8 cellular contexts compared by ENCODE assay signal in genomic region chr3:28328188-28329151, GRCh38. TPM values are rescaled to one million over a fixed set of nuclear protein-coding genes. Genes with fewer than 3 reads are reported as not detected.
DNase-seq lines count a peak whose midpoint lies in the region; ATAC-seq, FAIRE-seq and TF ChIP-seq lines count a peak whose summit lies in the region.

No MANE protein-coding gene starts in this region.

- H3K4me3 Mint-ChIP-seq in H9 = no peak overlapping the region

- no peak overlapping the region for H3K56ac ChIP-seq in H9 (ENCODE audit: insufficient read length, low read depth, low read length)

- no peaks in the 10 kb centered on the region for H3K79me1 ChIP-seq in H9 (ENCODE audit: insufficient read depth, low read depth, low read length, poor library complexity, severe bottlenecking)

- H3K4me2 ChIP-seq in H9 (ENCODE audit: insufficient read depth, insufficient read length, low read length) = no peak overlapping the region

- no peak overlapping the region for H3K18ac ChIP-seq in H9 (ENCODE audit: insufficient read length, low read depth, low read length)

- ATAC-seq in GM21381 (IDR thresholded peaks at IDR 0.05; ENCODE audit: unreplicated experiment) (no peak), HG03159 (IDR thresholded peaks at IDR 0.05; ENCODE audit: unreplicated experiment) (no peak)

- no peak overlapping the region for H2BK20ac ChIP-seq in H9 (ENCODE audit: low read depth, low read length, poor library complexity, severe bottlenecking)

- peak; percentile 63 for FAIRE-seq in RCC 7860 (lab: Jason Lieb, UNC)

- no peaks in the 10 kb centered on the region for H3K9me3 Mint-ChIP-seq in H9

- DNase-seq in DMS114 treated with DMSO at 0.1 percent for 48 hours (lab: John Stamatoyannopoulos, UW; ENCODE audit: unreplicated experiment) (peak; percentile 10), H9 (no peak), RCC 7860 (ENCODE audit: low spot score) (peak; percentile 18), esophagus squamous epithelium (lab: John Stamatoyannopoulos, UW) (no peak), renal cortical epithelial cell (ENCODE audit: low read depth) (peak; percentile 43)
- no peak for DNase-seq in effector CD4-positive, alpha-beta T cell

- H3K27me3 ChIP-seq in H9 (ENCODE audit: insufficient read depth, low read length) (no peaks in the 10 kb centered on the region), esophagus squamous epithelium (no peaks in the 10 kb centered on the region)

- H3K27ac ChIP-seq in H9 (ENCODE audit: insufficient read length, low read depth, low read length) (no peak overlapping the region), esophagus squamous epithelium (no peak overlapping the region)

- no peak overlapping the region for H3K27ac Mint-ChIP-seq in H9

- no peak overlapping the region for H3K23ac ChIP-seq in H9 (ENCODE audit: insufficient read length, low read depth, low read length)

- H3K4me1 ChIP-seq in H9 (ENCODE audit: insufficient read depth, low read length) = no peaks in the 10 kb centered on the region
- H3K4me1 ChIP-seq in esophagus squamous epithelium = no peaks in the 10 kb centered on the region

- no peaks in the 10 kb centered on the region for H3K79me2 ChIP-seq in H9 (ENCODE audit: insufficient read depth, low read length)

- no peaks in the 10 kb centered on the region for H3K23me2 ChIP-seq in H9 (ENCODE audit: insufficient read length, low read depth, low read length, poor library complexity, severe bottlenecking)

- H3K9me3 ChIP-seq in H9 (ENCODE audit: control insufficient read depth, low read depth, low read length) = no peaks in the 10 kb centered on the region
- no peaks in the 10 kb centered on the region for H3K9me3 ChIP-seq in esophagus squamous epithelium

- WGBS in H9 (ENCODE audit: extremely low coverage, insufficient read length, low lambda C conversion rate) = no CpG with 5 or more reads among the region's 4 CpGs
- 71% methylated on average over 4 of the region's 4 CpGs for WGBS in esophagus squamous epithelium, 2 donors

- H4K91ac ChIP-seq in H9 (ENCODE audit: insufficient read length, low read depth, low read length) = no peak overlapping the region

- no peak for TF ChIP-seq POLR2A in esophagus squamous epithelium (IDR thresholded peaks at IDR 0.05)

- no peak overlapping the region for H3K14ac ChIP-seq in H9 (ENCODE audit: insufficient read depth, low read length)

- no peak overlapping the region for H3T11ph ChIP-seq in H9 (ENCODE audit: low read length)

- H2BK120ac ChIP-seq in H9 (ENCODE audit: low read depth, low read length, poor library complexity, severe bottlenecking) = no peak overlapping the region

- H3K36me3 ChIP-seq in esophagus squamous epithelium = peaks cover 0 to 74% (median 3%) of the 10 kb centered on the region in 3 donors

- H4K5ac ChIP-seq in H9 (ENCODE audit: insufficient read length, low read depth, low read length) = no peak overlapping the region

- no peak overlapping the region for H3K4me3 ChIP-seq in esophagus squamous epithelium

- no peak overlapping the region for H4K8ac ChIP-seq in H9 (replicated peaks; ENCODE audit: insufficient read length, low read depth, low read length)

- no peak overlapping the region for H2AFZ ChIP-seq in H9 (ENCODE audit: low read length)

- intact Hi-C loops in esophagus squamous epithelium (cut with DNase I) = loop anchor here (10.0 kb wide), 1 partner anchor 614 kb away; no protein-coding TSS in a partner anchor

- H2AK5ac ChIP-seq in H9 (ENCODE audit: insufficient read length, low read length) = no peak overlapping the region

- no peak overlapping the region for H3K9ac ChIP-seq in H9 (ENCODE audit: extremely low read depth, insufficient read length, low read length)

- no peak overlapping the region for H2BK5ac ChIP-seq in H9 (ENCODE audit: insufficient read length, low read length)

- H2BK15ac ChIP-seq in H9 (ENCODE audit: low read depth, low read length) = no peak overlapping the region

- peaks cover 0 to 25% (median 8%) of the 10 kb centered on the region in 3 experiments; a peak in 4 of 7 replicates for H3K36me3 Mint-ChIP-seq in H9 (ENCODE audit: insufficient read depth in 1 of 3, low read depth in 3 of 3)

- H3K4me1 Mint-ChIP-seq in H9 = no peaks in the 10 kb centered on the region; a peak in 1 of 4 replicates

- no peaks in the 10 kb centered on the region for H3K27me3 Mint-ChIP-seq in H9 (ENCODE audit: low read depth)

- H2BK12ac ChIP-seq in H9 (ENCODE audit: insufficient read length, low read depth, low read length) = no peak overlapping the region

- H3K4ac ChIP-seq in H9 (ENCODE audit: low read depth, low read length) = no peak overlapping the region

- peak; percentile 86 for TF ChIP-seq CTCF in H9 (conservative IDR thresholded peaks at IDR 0.05)
- peak; percentile 33 to 83 (median 66) for TF ChIP-seq CTCF in esophagus squamous epithelium (IDR thresholded peaks at IDR 0.05)

- H4K20me1 ChIP-seq in H9 (ENCODE audit: control insufficient read depth, insufficient read depth, insufficient read length) = no peaks in the 10 kb centered on the region

RNA-seq across cellular contexts. Expression of gene ZCWPW2, which starts 20.1 kb away (rescaled TPM):
- 0.31 and 0.35 TPM in 2 replicates for total RNA-seq in H9 (2021)
- total RNA-seq in esophagus squamous epithelium = 1 to 10 TPM in 1 of 4 donors, under 1 TPM in 3; 0.35 to 1.3 (median 0.74) TPM
- 0.70 and 0.87 TPM in 2 replicates for total RNA-seq in renal cortical epithelial cell

RNA-seq across cellular contexts. Expression of gene AZI2, which starts 20.2 kb away (rescaled TPM):
- total RNA-seq in H9 (2021) = 36.7 and 49.0 TPM in 2 replicates
- total RNA-seq in esophagus squamous epithelium = 100 to 1,000 TPM in 1 of 4 donors, 10 to 100 TPM in 3; 42.1 to 178 (median 54.8) TPM
- 41.0 and 114 TPM in 2 replicates for total RNA-seq in renal cortical epithelial cell

Comparison
In these comparisons a context has a peak if more than half of its experiments do, and no peak if none do; other contexts are left out.
1. DNase-seq: peak in DMS114 treated with DMSO at 0.1 percent for 48 hours (single experiment), RCC 7860 (single experiment) and renal cortical epithelial cell (single experiment); none in H9 (single experiment), esophagus squamous epithelium (single experiment) and effector CD4-positive, alpha-beta T cell (single experiment).